ENCODE assay signal across 8 cellular contexts in the genomic region with DNA sequence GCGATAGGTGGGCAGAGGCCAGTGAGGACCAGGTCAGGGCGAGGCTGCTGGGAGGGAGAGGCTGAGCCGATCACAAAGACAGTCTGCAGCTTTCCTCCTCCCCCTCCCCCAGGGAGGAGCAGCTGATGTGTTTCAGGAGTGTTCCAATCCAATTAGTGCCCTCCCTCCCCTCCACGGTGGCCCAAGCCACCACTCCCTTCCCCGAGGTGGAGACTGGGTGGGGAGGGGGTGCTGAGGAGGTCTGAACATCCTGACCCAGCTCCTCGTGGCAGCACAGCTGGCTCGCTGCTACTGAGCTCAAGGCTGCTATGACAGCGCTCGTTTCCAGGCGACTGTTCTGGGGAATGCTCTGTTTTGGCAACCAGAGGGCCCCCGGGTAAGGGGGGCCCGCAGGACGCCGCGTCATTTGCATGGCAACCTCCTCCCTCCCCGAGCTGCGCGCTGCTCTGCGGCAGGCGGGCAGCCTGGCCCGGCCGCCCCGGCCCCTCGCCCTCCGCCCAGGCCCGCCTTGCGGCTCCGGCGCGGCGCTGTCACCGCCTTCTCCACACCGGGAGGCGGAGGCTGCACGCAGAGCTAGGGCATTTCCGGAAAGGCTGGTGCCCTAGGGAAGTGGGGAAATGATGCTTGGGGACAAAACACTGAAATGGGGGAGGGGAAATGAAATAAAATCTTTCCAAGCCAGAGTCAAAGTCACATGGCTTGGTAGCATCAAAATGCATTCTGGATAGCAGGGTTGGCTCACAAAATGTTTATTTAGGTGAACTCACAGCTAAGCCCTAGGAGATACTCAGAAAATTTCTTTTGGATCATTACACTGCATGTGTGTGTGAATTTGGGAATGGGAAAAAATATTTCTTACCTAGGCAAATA.
DNase-seq lines count a peak whose midpoint lies in the region; ATAC-seq and TF ChIP-seq lines count a peak whose summit lies in the region.

No MANE protein-coding gene starts in this region.

- H3K9me3 Mint-ChIP-seq in GM23338 (no peaks in the 10 kb centered on the region), neural progenitor cell (no peaks in the 10 kb centered on the region)

- TF ChIP-seq CTCF in GM23338 (conservative IDR thresholded peaks at IDR 0.05; ENCODE audit: low read depth in 2 of 2) (no peak), neural progenitor cell (IDR thresholded peaks at IDR 0.05) (no peak), stomach (IDR thresholded peaks at IDR 0.05) (no peak)

- peaks cover 35% of the 10 kb centered on the region for H3F3A ChIP-seq in GM23338 (replicated peaks; ENCODE audit: low read depth)
- H3F3A ChIP-seq in neural progenitor cell (ENCODE audit: low read depth), result peaks cover 44% of the 10 kb centered on the region

- no peaks in the 10 kb centered on the region for H3K79me2 ChIP-seq in GM23338 (replicated peaks; ENCODE audit: insufficient read depth)
- H3K79me2 ChIP-seq in neural progenitor cell (ENCODE audit: low read depth), result no peaks in the 10 kb centered on the region

- peak overlapping the region; percentile 91 for H3K4me2 ChIP-seq in GM23338
- peak overlapping the region; percentile 74 for H3K4me2 ChIP-seq in neural progenitor cell

- H3K4me1 ChIP-seq in GM23338 (ENCODE audit: insufficient read depth), result peaks cover 64% of the 10 kb centered on the region
- peaks cover 39% of the 10 kb centered on the region for H3K4me1 ChIP-seq in neural progenitor cell
- H3K4me1 ChIP-seq in stomach, result peaks cover 22 to 47% (median 32%) of the 10 kb centered on the region in 4 donors

- H3K36me3 ChIP-seq in GM23338 (ENCODE audit: insufficient read depth) (0 out of 2 replicates have a peak, but pooled peaks cover 2% of the 10 kb centered on the region), neural progenitor cell (no peaks in the 10 kb centered on the region), stomach (no peaks in the 10 kb centered on the region)

- TF ChIP-seq POLR2A in stomach (IDR thresholded peaks at IDR 0.05), result no peak

- H3K9ac ChIP-seq in neural progenitor cell, result no peak overlapping the region

- no peak overlapping the region for H2AFZ ChIP-seq in GM23338
- peak overlapping the region; percentile 20 for H2AFZ ChIP-seq in neural progenitor cell (replicated peaks)

- DNase-seq in DMS79 treated with DMSO at 0.1 percent for 48 hours (lab: John Stamatoyannopoulos, UW) (peak; percentile 90), GM23338 (ENCODE audit: low spot score) (peak; percentile 95), M059J (ENCODE audit: low read depth) (peak; percentile 96), SHP77 treated with DMSO at 0.1 percent for 48 hours (lab: John Stamatoyannopoulos, UW) (peak; percentile 88), foreskin melanocyte (peak; percentile 60), neural progenitor cell (ENCODE audit: low spot score) (peak; percentile 96), stomach (peak; percentile 84)
- DNase-seq in activated naive CD4-positive, alpha-beta T cell (lab: John Stamatoyannopoulos, UW), result peak in 3 of 4 experiments; percentile 12 to 55 (median 47)

- TF ChIP-seq EP300 in stomach (IDR thresholded peaks at IDR 0.05), result peak; percentile 67

- H3K4me1 Mint-ChIP-seq in GM23338, result peaks cover 61% of the 10 kb centered on the region
- peaks cover 55% of the 10 kb centered on the region for H3K4me1 Mint-ChIP-seq in neural progenitor cell

- H4K20me1 ChIP-seq in GM23338 (replicated peaks; ENCODE audit: insufficient read depth), result 0 out of 2 replicates have a peak, but pooled peaks cover 2% of the 10 kb centered on the region
- H4K20me1 ChIP-seq in neural progenitor cell (ENCODE audit: low read depth), result peaks cover 3% of the 10 kb centered on the region

- H3K4me3 Mint-ChIP-seq in GM23338, result peak overlapping the region; percentile 71
- H3K4me3 Mint-ChIP-seq in neural progenitor cell, result peak overlapping the region; percentile 82

- 0 to 2% (median 2%) methylated on average over 18 to 36 of the region's 36 CpGs for WGBS in stomach, 5 donors

- intact Hi-C loops in stomach (cut with DNase I; ENCODE audit: low total_unique reads), result no loop called here

- H3K4me3 ChIP-seq in GM23338, result peak overlapping the region; percentile 41
- peak overlapping the region; percentile 48 for H3K4me3 ChIP-seq in neural progenitor cell
- peak overlapping the region; percentile 30 to 51 (median 43) for H3K4me3 ChIP-seq in stomach

- H3K27ac Mint-ChIP-seq in GM23338, result peak overlapping the region; percentile 91
- H3K27ac Mint-ChIP-seq in neural progenitor cell, result peak overlapping the region; percentile 100

- no peaks in the 10 kb centered on the region for H3K9me3 ChIP-seq in neural progenitor cell (ENCODE audit: low read depth)
- no peaks in the 10 kb centered on the region for H3K9me3 ChIP-seq in stomach

- no peaks in the 10 kb centered on the region for H3K27me3 ChIP-seq in GM23338 (ENCODE audit: insufficient read depth)
- no peaks in the 10 kb centered on the region for H3K27me3 ChIP-seq in neural progenitor cell
- H3K27me3 ChIP-seq in stomach, result no peaks in the 10 kb centered on the region

- peaks cover 15% of the 10 kb centered on the region for H3K27me3 Mint-ChIP-seq in GM23338 (ENCODE audit: insufficient read depth, low read depth, poor library complexity)
- H3K27me3 Mint-ChIP-seq in neural progenitor cell (ENCODE audit: insufficient read depth, low read depth), result peaks cover 15% of the 10 kb centered on the region

- no peaks in the 10 kb centered on the region for H3K9me2 ChIP-seq in GM23338 (ENCODE audit: insufficient read depth)

- H3K27ac ChIP-seq in GM23338 (ENCODE audit: low read depth) (peak overlapping the region; percentile 83), neural progenitor cell (peak overlapping the region; percentile 32), stomach (peak overlapping the region; percentile 91 to 96 (median 93))

- peaks cover 5% of the 10 kb centered on the region; the same call in 1 of the 3 replicates for H3K36me3 Mint-ChIP-seq in GM23338 (ENCODE audit: low read depth)
- H3K36me3 Mint-ChIP-seq in neural progenitor cell, result no peaks in the 10 kb centered on the region

- ATAC-seq in GM23338, result peak; percentile 88

TF ChIP-seq in GM23338, 12 proteins besides CTCF, POLR2A, EP300 and RAD21 (continues in another document):
- TF ChIP-seq JUNB (IDR thresholded peaks at IDR 0.05; ENCODE audit: unreplicated experiment), result no peak
- TF ChIP-seq CREB1 (CRISPR knock-in tag; IDR thresholded peaks at IDR 0.05; ENCODE audit: low read depth), result peak; percentile 73
- TF ChIP-seq, protein P1, sequence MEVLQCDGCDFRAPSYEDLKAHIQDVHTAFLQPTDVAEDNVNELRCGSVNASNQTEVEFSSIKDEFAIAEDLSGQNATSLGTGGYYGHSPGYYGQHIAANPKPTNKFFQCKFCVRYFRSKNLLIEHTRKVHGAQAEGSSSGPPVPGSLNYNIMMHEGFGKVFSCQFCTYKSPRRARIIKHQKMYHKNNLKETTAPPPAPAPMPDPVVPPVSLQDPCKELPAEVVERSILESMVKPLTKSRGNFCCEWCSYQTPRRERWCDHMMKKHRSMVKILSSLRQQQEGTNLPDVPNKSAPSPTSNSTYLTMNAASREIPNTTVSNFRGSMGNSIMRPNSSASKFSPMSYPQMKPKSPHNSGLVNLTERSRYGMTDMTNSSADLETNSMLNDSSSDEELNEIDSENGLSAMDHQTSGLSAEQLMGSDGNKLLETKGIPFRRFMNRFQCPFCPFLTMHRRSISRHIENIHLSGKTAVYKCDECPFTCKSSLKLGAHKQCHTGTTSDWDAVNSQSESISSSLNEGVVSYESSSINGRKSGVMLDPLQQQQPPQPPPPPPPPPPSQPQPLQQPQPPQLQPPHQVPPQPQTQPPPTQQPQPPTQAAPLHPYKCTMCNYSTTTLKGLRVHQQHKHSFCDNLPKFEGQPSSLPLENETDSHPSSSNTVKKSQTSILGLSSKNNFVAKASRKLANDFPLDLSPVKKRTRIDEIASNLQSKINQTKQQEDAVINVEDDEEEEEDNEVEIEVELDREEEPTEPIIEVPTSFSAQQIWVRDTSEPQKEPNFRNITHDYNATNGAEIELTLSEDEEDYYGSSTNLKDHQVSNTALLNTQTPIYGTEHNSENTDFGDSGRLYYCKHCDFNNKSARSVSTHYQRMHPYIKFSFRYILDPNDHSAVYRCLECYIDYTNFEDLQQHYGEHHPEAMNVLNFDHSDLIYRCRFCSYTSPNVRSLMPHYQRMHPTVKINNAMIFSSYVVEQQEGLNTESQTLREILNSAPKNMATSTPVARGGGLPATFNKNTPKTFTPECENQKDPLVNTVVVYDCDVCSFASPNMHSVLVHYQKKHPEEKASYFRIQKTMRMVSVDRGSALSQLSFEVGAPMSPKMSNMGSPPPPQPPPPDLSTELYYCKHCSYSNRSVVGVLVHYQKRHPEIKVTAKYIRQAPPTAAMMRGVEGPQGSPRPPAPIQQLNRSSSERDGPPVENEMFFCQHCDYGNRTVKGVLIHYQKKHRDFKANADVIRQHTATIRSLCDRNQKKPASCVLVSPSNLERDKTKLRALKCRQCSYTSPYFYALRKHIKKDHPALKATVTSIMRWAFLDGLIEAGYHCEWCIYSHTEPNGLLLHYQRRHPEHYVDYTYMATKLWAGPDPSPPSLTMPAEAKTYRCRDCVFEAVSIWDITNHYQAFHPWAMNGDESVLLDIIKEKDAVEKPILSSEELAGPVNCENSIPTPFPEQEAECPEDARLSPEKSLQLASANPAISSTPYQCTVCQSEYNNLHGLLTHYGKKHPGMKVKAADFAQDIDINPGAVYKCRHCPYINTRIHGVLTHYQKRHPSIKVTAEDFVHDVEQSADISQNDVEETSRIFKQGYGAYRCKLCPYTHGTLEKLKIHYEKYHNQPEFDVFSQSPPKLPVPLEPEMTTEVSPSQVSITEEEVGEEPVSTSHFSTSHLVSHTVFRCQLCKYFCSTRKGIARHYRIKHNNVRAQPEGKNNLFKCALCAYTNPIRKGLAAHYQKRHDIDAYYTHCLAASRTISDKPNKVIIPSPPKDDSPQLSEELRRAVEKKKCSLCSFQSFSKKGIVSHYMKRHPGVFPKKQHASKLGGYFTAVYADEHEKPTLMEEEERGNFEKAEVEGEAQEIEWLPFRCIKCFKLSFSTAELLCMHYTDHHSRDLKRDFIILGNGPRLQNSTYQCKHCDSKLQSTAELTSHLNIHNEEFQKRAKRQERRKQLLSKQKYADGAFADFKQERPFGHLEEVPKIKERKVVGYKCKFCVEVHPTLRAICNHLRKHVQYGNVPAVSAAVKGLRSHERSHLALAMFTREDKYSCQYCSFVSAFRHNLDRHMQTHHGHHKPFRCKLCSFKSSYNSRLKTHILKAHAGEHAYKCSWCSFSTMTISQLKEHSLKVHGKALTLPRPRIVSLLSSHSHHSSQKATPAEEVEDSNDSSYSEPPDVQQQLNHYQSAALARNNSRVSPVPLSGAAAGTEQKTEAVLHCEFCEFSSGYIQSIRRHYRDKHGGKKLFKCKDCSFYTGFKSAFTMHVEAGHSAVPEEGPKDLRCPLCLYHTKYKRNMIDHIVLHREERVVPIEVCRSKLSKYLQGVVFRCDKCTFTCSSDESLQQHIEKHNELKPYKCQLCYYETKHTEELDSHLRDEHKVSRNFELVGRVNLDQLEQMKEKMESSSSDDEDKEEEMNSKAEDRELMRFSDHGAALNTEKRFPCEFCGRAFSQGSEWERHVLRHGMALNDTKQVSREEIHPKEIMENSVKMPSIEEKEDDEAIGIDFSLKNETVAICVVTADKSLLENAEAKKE (CRISPR knock-in tag; IDR thresholded peaks at IDR 0.05), result no peak
- TF ChIP-seq STAT1 (IDR thresholded peaks at IDR 0.05; ENCODE audit: unreplicated experiment), result peak; percentile 29

Comparison
In these comparisons a context has a peak if more than half of its experiments do, and no peak if none do; other contexts are left out.
1. Peak in every context shown above with its lines: DNase-seq, ATAC-seq, H3K4me3 ChIP-seq and H3K27ac ChIP-seq.
2. H3K27ac ChIP-seq: peak in every context shown above with its lines; median percentile 93 in stomach; 83 in GM23338; 32 in neural progenitor cell.